ENCODE assay signal across 8 cellular contexts in the genomic region with DNA sequence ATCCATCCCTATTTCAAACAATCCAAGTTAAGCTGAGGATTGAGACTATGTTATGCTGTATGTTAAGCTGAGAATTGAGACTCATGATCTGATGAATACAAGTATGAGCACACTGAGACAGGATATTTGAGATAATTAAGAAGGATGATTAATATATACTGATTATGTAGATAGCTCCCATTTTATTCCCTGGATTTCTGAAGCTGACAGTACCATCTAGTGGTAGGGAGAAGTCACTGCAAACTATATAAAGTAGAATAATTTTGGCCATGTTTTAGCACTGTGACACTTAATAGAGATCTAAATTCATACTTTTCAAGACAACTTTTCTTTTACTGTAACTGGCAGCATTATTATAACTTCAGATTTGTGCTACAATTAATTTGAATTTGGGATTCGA. TPM values are rescaled to one million over a fixed set of nuclear protein-coding genes. Genes with fewer than 3 reads are reported as not detected.
A peak's percentile ranks its signal among the peaks of the same experiment; 100 is the strongest.
DNase-seq lines count a peak whose midpoint lies in the region; TF ChIP-seq lines count a peak whose summit lies in the region.

No MANE protein-coding gene starts in this region.

- no peak overlapping the region for H3K4me3 Mint-ChIP-seq in activated CD4-positive, alpha-beta T cell treated with anti-CD3 and anti-CD28 coated beads, Interleukin-2, amount 10 ng/mL, durations not matched to agents 7 days and 5 days

- no peaks in the 10 kb centered on the region for H3K27me3 Mint-ChIP-seq in activated CD4-positive, alpha-beta T cell treated with anti-CD3 and anti-CD28 coated beads, Interleukin-2, amount 10 ng/mL, durations not matched to agents 7 days and 5 days

- no peaks in the 10 kb centered on the region for H3K4me1 Mint-ChIP-seq in activated CD4-positive, alpha-beta T cell treated with anti-CD3 and anti-CD28 coated beads, Interleukin-2, amount 10 ng/mL, durations not matched to agents 7 days and 5 days

- H3K36me3 ChIP-seq in mammary epithelial cell (ENCODE audit: insufficient read depth, low read length) = no peaks in the 10 kb centered on the region
- no peaks in the 10 kb centered on the region for H3K36me3 ChIP-seq in osteoblast (ENCODE audit: insufficient read depth, low read length)

- no peak overlapping the region for H3K27ac Mint-ChIP-seq in activated CD4-positive, alpha-beta T cell treated with anti-CD3 and anti-CD28 coated beads, Interleukin-2, amount 10 ng/mL, durations not matched to agents 7 days and 5 days

- WGBS in mammary epithelial cell (ENCODE audit: low coverage, missing lambda C conversion rate) = 72% methylated on average over 1 of the region's 1 CpG

- H3K4me2 ChIP-seq in mammary epithelial cell (ENCODE audit: insufficient read depth, low read depth, low read length) (no peak overlapping the region), osteoblast (ENCODE audit: insufficient read depth, low read length) (no peak overlapping the region)

- H3K4me1 ChIP-seq in mammary epithelial cell (ENCODE audit: insufficient read depth, low read length) (no peaks in the 10 kb centered on the region), osteoblast (ENCODE audit: insufficient read depth, low read length) (no peaks in the 10 kb centered on the region)

- peaks cover 10% of the 10 kb centered on the region for H3K36me3 Mint-ChIP-seq in activated CD4-positive, alpha-beta T cell treated with anti-CD3 and anti-CD28 coated beads, Interleukin-2, amount 10 ng/mL, durations not matched to agents 7 days and 5 days (ENCODE audit: low read depth)

- H3K27me3 ChIP-seq in mammary epithelial cell (ENCODE audit: insufficient read depth, low read length) (no peaks in the 10 kb centered on the region), osteoblast (ENCODE audit: insufficient read depth, low read length) (no peaks in the 10 kb centered on the region)

- CTCF ChIA-PET in mammary epithelial cell (lab: Charles Lee; ENCODE audit: low non-redundant PET) = interaction anchor here (0.5 to 0.7 kb wide), 7 partner anchors 88 to 1760 kb away, joined by 3 to 15 read pairs (median 3); no protein-coding TSS in a partner anchor
- CTCF ChIA-PET in activated CD4-positive, alpha-beta T cell treated with anti-CD3 and anti-CD28 coated beads, Interleukin-2, amount 10 ng/mL, durations not matched to agents 7 days and 5 days (lab: Charles Lee) = interaction anchor here (1.0 to 1.3 kb wide), 3 partner anchors 22 to 39 kb away, joined by 3 to 4 read pairs (median 4); no protein-coding TSS in a partner anchor

- TF ChIP-seq CTCF in mammary epithelial cell (conservative IDR thresholded peaks at IDR 0.05 in 1 of 2, IDR thresholded peaks at IDR 0.05 in 1 of 2; ENCODE audit: extremely low read depth in 1 of 2, insufficient read depth in 1 of 2, low read depth in 1 of 2, low read length in 2 of 2) (peak; percentile 72 to 80), osteoblast (IDR thresholded peaks at IDR 0.05; ENCODE audit: extremely low read depth, low read depth, low read length) (peak; percentile 80)

- no peak overlapping the region for H3K27ac ChIP-seq in mammary epithelial cell (ENCODE audit: insufficient read depth, low read depth, low read length)
- H3K27ac ChIP-seq in osteoblast (ENCODE audit: low read depth, low read length) = no peak overlapping the region

- no peaks in the 10 kb centered on the region for H4K20me1 ChIP-seq in mammary epithelial cell (ENCODE audit: insufficient read depth, low read length)
- H4K20me1 ChIP-seq in osteoblast (ENCODE audit: insufficient read depth, low read length) = no peaks in the 10 kb centered on the region

- no TSS peak for BruUV-seq in mammary epithelial cell (replicated peaks; lab: Mats Ljungman, UMichigan)

- POLR2A ChIA-PET in activated CD4-positive, alpha-beta T cell treated with anti-CD3 and anti-CD28 coated beads, Interleukin-2, amount 10 ng/mL, durations not matched to agents 7 days and 5 days (lab: Charles Lee) = no interaction called here

- in situ Hi-C loops in G401 (cut with HindIII; ENCODE audit: low sequenced_read_pairs) = no loop called here
- in situ Hi-C loops in mammary epithelial cell (cut with MboI; ENCODE audit: low sequenced_read_pairs in 2 of 2) = no loop called here

- H3K4me3 ChIP-seq in mammary epithelial cell (replicated peaks in 1 of 3; ENCODE audit: insufficient read depth in 1 of 3, low read depth in 2 of 3, low read length in 3 of 3) (no peak overlapping the region), osteoblast (ENCODE audit: insufficient read depth, low read length) (no peak overlapping the region)

- no peaks in the 10 kb centered on the region for H3K79me2 ChIP-seq in mammary epithelial cell (ENCODE audit: insufficient read depth, low read length)
- H3K79me2 ChIP-seq in osteoblast (ENCODE audit: insufficient read depth, low read length) = no peaks in the 10 kb centered on the region

- no peak overlapping the region for H3K9ac ChIP-seq in mammary epithelial cell (ENCODE audit: insufficient read depth, low read length)

- H3K9me3 ChIP-seq in mammary epithelial cell (replicated peaks; ENCODE audit: insufficient read depth, low read length) (no peaks in the 10 kb centered on the region), osteoblast (ENCODE audit: low read depth, low read length) (no peaks in the 10 kb centered on the region)

- no peaks in the 10 kb centered on the region for H3K9me3 Mint-ChIP-seq in activated CD4-positive, alpha-beta T cell treated with anti-CD3 and anti-CD28 coated beads, Interleukin-2, amount 10 ng/mL, durations not matched to agents 7 days and 5 days

- dilution Hi-C loops in mammary epithelial cell (cut with HindIII; ENCODE audit: low sequenced_read_pairs) = no loop called here

- peak; percentile 12 for DNase-seq in G401 (ENCODE audit: low spot score)
- DNase-seq in LHCN-M2 (ENCODE audit: low read depth) = peak; percentile 10
- DNase-seq in mammary epithelial cell = peak; percentile 13
- peak; percentile 34 for DNase-seq in osteoblast (ENCODE audit: insufficient read length, low spot score, missing footprints)
- no peak for DNase-seq in activated naive CD4-positive, alpha-beta T cell (lab: John Stamatoyannopoulos, UW)
- DNase-seq in activated CD4-positive, alpha-beta T cell treated with anti-CD3 and anti-CD28 coated beads for 48 hours = no peak
- no peak for DNase-seq in NCI-H226
- no peak for DNase-seq in activated CD4-positive, alpha-beta T cell treated with anti-CD3 and anti-CD28 coated beads, Interleukin-2, amount 10 ng/mL, durations not matched to agents 7 days and 5 days

- intact Hi-C loops in mammary epithelial cell (cut with micrococcal nuclease) = loop anchor here (1.0 to 10.0 kb wide), 4 partner anchors 251 to 604 kb away; no protein-coding TSS in a partner anchor

- H2AFZ ChIP-seq in mammary epithelial cell (ENCODE audit: low read depth, low read length) (no peak overlapping the region), osteoblast (ENCODE audit: low read length) (no peak overlapping the region)

RNA-seq across cellular contexts. Expression of a gene that starts 23.1 kb away (rescaled TPM):
- total RNA-seq in G401 (2014; rRNA removed; shearing (Covaris generic)) = 57.1 and 72.7 TPM in 2 replicates
- total RNA-seq in LHCN-M2 (2014; rRNA removed) (20.8 and 25.8 TPM in 2 replicates), mammary epithelial cell (10 to 100 TPM; 27.3 to 31.7 TPM), osteoblast (17.0 and 18.0 TPM in 2 replicates)
- polyA plus RNA-seq in LHCN-M2 (2012) = 7.2 TPM
- 7.4 TPM for polyA plus RNA-seq in mammary epithelial cell
- polyA minus RNA-seq in mammary epithelial cell = 22.9 TPM
- total RNA-seq in activated CD4-positive, alpha-beta T cell treated with anti-CD3 and anti-CD28 coated beads, Interleukin-2, amount 10 ng/mL, durations not matched to agents 7 days and 5 days = 10 to 100 TPM; 35.1 to 43.0 TPM

Comparison
In these comparisons a context has a peak if more than half of its experiments do, and no peak if none do; other contexts are left out.
1. DNase-seq: peak in G401 (single experiment), LHCN-M2 (single experiment), mammary epithelial cell (single experiment) and osteoblast (single experiment); none in activated naive CD4-positive, alpha-beta T cell (0 of 4), activated CD4-positive, alpha-beta T cell treated with anti-CD3 and anti-CD28 coated beads for 48 hours (single experiment), NCI-H226 (single experiment) and activated CD4-positive, alpha-beta T cell treated with anti-CD3 and anti-CD28 coated beads, Interleukin-2, amount 10 ng/mL, durations not matched to agents 7 days and 5 days (single experiment).